ENCODE assay signal across 28 cellular contexts in the genomic region with DNA sequence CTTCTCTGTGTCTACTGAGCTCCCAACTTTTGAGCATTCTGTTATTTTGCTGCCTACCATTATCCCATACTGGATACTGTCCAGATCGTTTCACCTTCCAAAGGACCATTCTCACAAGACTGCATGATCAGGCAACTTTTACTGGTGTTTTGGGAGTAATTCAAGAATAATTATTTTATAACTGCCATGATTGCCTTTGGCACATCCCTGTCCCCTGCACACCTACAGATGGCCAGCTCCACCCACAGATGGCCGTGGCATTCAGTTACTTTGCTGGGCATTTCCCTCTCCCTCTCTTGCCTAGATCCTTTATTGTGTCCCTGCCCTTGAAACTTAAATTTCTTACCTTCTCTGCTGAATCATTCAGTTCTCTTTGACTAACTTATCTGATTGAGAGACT.
"Had no signal": no experiment of that assay in that cellular context is flagged by ENCODE, and none has a peak within 500 bp of the region (broad histone marks: within the 10 kb centered on the region; RNA-seq: fewer than 3 reads in every experiment).

No MANE protein-coding gene starts in this region.

- H3K36me3 ChIP-seq: esophagus muscularis mucosa, gastroesophageal sphincter, heart left ventricle, neutrophil, pancreas, stomach, thyroid gland had no signal

- ATAC-seq: foreskin keratinocyte; gastroesophageal sphincter; heart left ventricle; left lobe of liver; mucosa of descending colon; natural killer cell treated with Interleukin-12 subunit alpha and Interleukin-12 subunit beta and Interleukin-15 and Interleukin-18, amount 100 ng/mL, for 72 hours; pancreas; sciatic nerve had no signal

- H3K27ac ChIP-seq: esophagus muscularis mucosa, foreskin keratinocyte, gastroesophageal sphincter, heart left ventricle, hepatocyte, neutrophil, pancreas, stomach, thyroid gland had no signal

- H3K27me3 Mint-ChIP-seq: dendritic cell treated with granulocyte-macrophage colony-stimulating factor and Interleukin-4, amounts not matched to agents 40 ng/mL and 50 ng/mL, for 4 days; memory B cell; progenitor cell of endocrine pancreas had no signal

- H2AFZ ChIP-seq: hepatocyte had no signal

- H3K4me3 ChIP-seq: esophagus muscularis mucosa, gastroesophageal sphincter, heart left ventricle, hepatocyte, lung, mucosa of descending colon, pancreas, smooth muscle cell, stomach, thyroid gland had no signal

- H3K9me3 Mint-ChIP-seq: dendritic cell treated with granulocyte-macrophage colony-stimulating factor and Interleukin-4, amounts not matched to agents 40 ng/mL and 50 ng/mL, for 4 days; memory B cell; neural crest cell had no signal

- H3K27me3 ChIP-seq: esophagus muscularis mucosa, foreskin keratinocyte, gastroesophageal sphincter, heart left ventricle, hepatocyte, neutrophil, pancreas, stomach, thyroid gland had no signal

- H3K79me2 ChIP-seq: hepatocyte had no signal

- H3K36me3 Mint-ChIP-seq: memory B cell; natural killer cell treated with Interleukin-12 subunit alpha and Interleukin-12 subunit beta and Interleukin-15 and Interleukin-18, amount 100 ng/mL, for 72 hours had no signal

- H3K4me1 Mint-ChIP-seq: memory B cell, naive B cell, neural crest cell had no signal

- H3K4me2 ChIP-seq: hepatocyte, smooth muscle cell had no signal

- DNase-seq: effector memory CD4-positive, alpha-beta T cell; foreskin keratinocyte; heart left ventricle; kidney; mucosa of descending colon; naive B cell; pancreas; stimulated activated CD4-positive, alpha-beta T cell treated with anti-CD3 and anti-CD28 coated beads, Interleukin-12 subunit alpha, Interleukin-12 subunit beta, amount 100 ng/mL, for 4 hours; stimulated activated CD4-positive, alpha-beta T cell treated with anti-CD3 and anti-CD28 coated beads, Interleukin-1b, Interleukin-23, amount 100 ng/mL, for 48 hours; stimulated activated CD4-positive, alpha-beta T cell treated with anti-CD3 and anti-CD28 coated beads, Interleukin-4, amount 100 ng/mL, for 1 hour; stimulated activated CD8-positive, alpha-beta memory T cell treated with anti-CD3 and anti-CD28 coated beads, Interleukin-4, amount 100 ng/mL, for 48 hours; stimulated activated naive CD4-positive, alpha-beta T cell treated with Interleukin-2 at 50 U/mL for 16 hours; stomach; thyroid gland; trophoblast cell had no signal

- H3K27ac Mint-ChIP-seq: dendritic cell treated with granulocyte-macrophage colony-stimulating factor and Interleukin-4, amounts not matched to agents 40 ng/mL and 50 ng/mL, for 4 days; memory B cell; natural killer cell treated with Interleukin-12 subunit alpha and Interleukin-12 subunit beta and Interleukin-15 and Interleukin-18, amount 100 ng/mL, for 72 hours; progenitor cell of endocrine pancreas had no signal

- H3K4me3 Mint-ChIP-seq: dendritic cell treated with granulocyte-macrophage colony-stimulating factor and Interleukin-4, amounts not matched to agents 40 ng/mL and 50 ng/mL, for 4 days; memory B cell; naive B cell; natural killer cell treated with Interleukin-12 subunit alpha and Interleukin-12 subunit beta and Interleukin-15 and Interleukin-18, amount 100 ng/mL, for 72 hours; neural crest cell had no signal

- H3K4me1 ChIP-seq: esophagus muscularis mucosa, foreskin keratinocyte, gastroesophageal sphincter, heart left ventricle, pancreas, stomach had no signal
